10 cellular contexts compared by ENCODE assay signal in genomic region chr7:19397917-19398316, GRCh38.
DNase-seq lines count a peak whose midpoint lies in the region; ATAC-seq lines count a peak whose summit lies in the region.
"Had no signal": no experiment of that assay in that cellular context is flagged by ENCODE, and none has a peak within 500 bp of the region (broad histone marks: within the 10 kb centered on the region; RNA-seq: fewer than 3 reads in every experiment).

No MANE protein-coding gene starts in this region.

- peak overlapping the region in 1 of 10 donors; percentile 2 for H3K4me3 Mint-ChIP-seq in naive thymus-derived CD4-positive, alpha-beta T cell

- ATAC-seq in GM19328 (IDR thresholded peaks at IDR 0.05; ENCODE audit: unreplicated experiment), result peak; percentile 69
- peak; percentile 82 for ATAC-seq in HG02943 (IDR thresholded peaks at IDR 0.05; ENCODE audit: low read depth, unreplicated experiment)
- ATAC-seq in naive thymus-derived CD4-positive, alpha-beta T cell, result peak; percentile 51
- no peak for ATAC-seq in GM19397 (IDR thresholded peaks at IDR 0.05; ENCODE audit: unreplicated experiment)

- H3K36me3 Mint-ChIP-seq in naive thymus-derived CD4-positive, alpha-beta T cell, result no peaks in the 10 kb centered on the region

- H3K9me3 ChIP-seq in naive thymus-derived CD4-positive, alpha-beta T cell (ENCODE audit: control insufficient read depth in 2 of 3, low read length in 3 of 3), result no peaks in the 10 kb centered on the region
- H3K9me3 ChIP-seq: colonic mucosa had no signal

- H3K36me3 ChIP-seq in naive thymus-derived CD4-positive, alpha-beta T cell (ENCODE audit: control insufficient read depth in 2 of 3, insufficient read depth in 3 of 3, low read length in 3 of 3), result no peaks in the 10 kb centered on the region
- H3K36me3 ChIP-seq: colonic mucosa had no signal

- H3K4me3 ChIP-seq in naive thymus-derived CD4-positive, alpha-beta T cell (ENCODE audit: low read length), result no peak overlapping the region
- H3K4me3 ChIP-seq: colonic mucosa had no signal

- H3K27ac Mint-ChIP-seq in naive thymus-derived CD4-positive, alpha-beta T cell, result no peak overlapping the region

- no peaks in the 10 kb centered on the region for H3K4me1 ChIP-seq in naive thymus-derived CD4-positive, alpha-beta T cell (ENCODE audit: control insufficient read depth in 2 of 2, insufficient read depth in 2 of 2, low read length in 2 of 2)
- H3K4me1 ChIP-seq: colonic mucosa had no signal

- no peaks in the 10 kb centered on the region for H3K27me3 ChIP-seq in naive thymus-derived CD4-positive, alpha-beta T cell (ENCODE audit: control insufficient read depth in 2 of 2, insufficient read depth in 2 of 2, low read length in 2 of 2)
- H3K27me3 ChIP-seq: colonic mucosa had no signal

- POLR2A ChIA-PET in naive thymus-derived CD4-positive, alpha-beta T cell (lab: Charles Lee), result no interaction called here

- H3K9me3 Mint-ChIP-seq in naive thymus-derived CD4-positive, alpha-beta T cell, result peaks cover 0 to 6% (median 0%) of the 10 kb centered on the region in 11 donors

- no peaks in the 10 kb centered on the region for H3K27me3 Mint-ChIP-seq in naive thymus-derived CD4-positive, alpha-beta T cell

- H3K4me1 Mint-ChIP-seq in naive thymus-derived CD4-positive, alpha-beta T cell, result peaks cover 0 to 5% (median 0%) of the 10 kb centered on the region in 7 donors

- CTCF ChIA-PET in naive thymus-derived CD4-positive, alpha-beta T cell (lab: Charles Lee), result no interaction called here

- intact Hi-C loops in naive thymus-derived CD4-positive, alpha-beta T cell (cut with micrococcal nuclease), result no loop called here

- no peak overlapping the region for H3K27ac ChIP-seq in naive thymus-derived CD4-positive, alpha-beta T cell (ENCODE audit: low read depth, low read length)
- H3K27ac ChIP-seq: colonic mucosa had no signal

- DNase-seq in NAMALWA (ENCODE audit: low spot score), result peak; percentile 28
- no peak for DNase-seq in naive thymus-derived CD4-positive, alpha-beta T cell
- no peak for DNase-seq in HuH-7 (ENCODE audit: low spot score)
- DNase-seq in stimulated activated CD4-positive, alpha-beta T cell treated with anti-CD3 and anti-CD28 coated beads, Interleukin-4, amount 100 ng/mL, for 24 hours, result no peak
- no peak for DNase-seq in KBM-7
- DNase-seq: colonic mucosa, NCI-H187 had no signal

- in situ Hi-C loops in KBM-7 (cut with MboI; ENCODE audit: low pct_unique_long_range_greater_than_20kb, low sequenced_read_pairs), result no loop called here
